1 cellular context compared by ENCODE assay signal in genomic region chr13:106155411-106155810, GRCh38.
TF ChIP-seq lines count a peak whose summit lies in the region.

No MANE protein-coding gene starts in this region.

TF ChIP-seq in IMR-90, 13 proteins besides CTCF, POLR2A, EP300 and RAD21:
- TF ChIP-seq MXI1 (IDR thresholded peaks at IDR 0.05; ENCODE audit: borderline replicate concordance, low read depth, low read length) (no peak), RCOR1 (IDR thresholded peaks at IDR 0.05; ENCODE audit: insufficient replicate concordance, low read length) (no peak), NFE2L2 (IDR thresholded peaks at IDR 0.05; ENCODE audit: low read depth, low read length) (no peak), CHD1 (IDR thresholded peaks at IDR 0.05; ENCODE audit: low read depth, low read length) (no peak)
